ENCODE assay signal across 10 cellular contexts in genomic region chr6:34144581-34145160, GRCh38. TPM values are rescaled to one million over a fixed set of nuclear protein-coding genes. Genes with fewer than 3 reads are reported as not detected.
DNase-seq lines count a peak whose midpoint lies in the region; ATAC-seq, FAIRE-seq and TF ChIP-seq lines count a peak whose summit lies in the region.
"Had no signal": no experiment of that assay in that cellular context is flagged by ENCODE, and none has a peak within 500 bp of the region (broad histone marks: within the 10 kb centered on the region; RNA-seq: fewer than 3 reads in every experiment).

No MANE protein-coding gene starts in this region.

- peaks cover 20% of the 10 kb centered on the region for H3K27me3 ChIP-seq in bronchial epithelial cell (ENCODE audit: control insufficient read depth, insufficient read depth, low read length)

- peaks cover 96% of the 10 kb centered on the region for H3K27me3 Mint-ChIP-seq in stimulated activated naive CD8-positive, alpha-beta T cell treated with anti-CD3 and anti-CD28 coated beads, Interleukin-15, amount 100 ng/mL, for 72 hours
- H3K27me3 Mint-ChIP-seq in natural killer cell (ENCODE audit: low read depth in 2 of 2): peaks cover 42 to 44% of the 10 kb centered on the region in 2 donors

- intact Hi-C loops in natural killer cell (cut with micrococcal nuclease): no loop called here

- no peaks in the 10 kb centered on the region for H3K9me3 Mint-ChIP-seq in stimulated activated naive CD8-positive, alpha-beta T cell treated with anti-CD3 and anti-CD28 coated beads, Interleukin-15, amount 100 ng/mL, for 72 hours
- no peaks in the 10 kb centered on the region for H3K9me3 Mint-ChIP-seq in natural killer cell

- H3K36me3 Mint-ChIP-seq in natural killer cell: no peaks in the 10 kb centered on the region

- no peak overlapping the region for H3K27ac Mint-ChIP-seq in stimulated activated naive CD8-positive, alpha-beta T cell treated with anti-CD3 and anti-CD28 coated beads, Interleukin-15, amount 100 ng/mL, for 72 hours
- no peak overlapping the region for H3K27ac Mint-ChIP-seq in natural killer cell

- no peak for TF ChIP-seq CTCF in bronchial epithelial cell (IDR thresholded peaks at IDR 0.05; ENCODE audit: insufficient read depth, low read length, severe bottlenecking)
- no peak for TF ChIP-seq CTCF in natural killer cell (IDR thresholded peaks at IDR 0.05)

- H3K4me3 ChIP-seq in bronchial epithelial cell (ENCODE audit: low read depth, low read length): peak overlapping the region; percentile 13

- no peak for DNase-seq in stimulated activated naive CD8-positive, alpha-beta T cell treated with anti-CD3 and anti-CD28 coated beads, Interleukin-15, amount 100 ng/mL, for 72 hours
- DNase-seq in stimulated activated naive CD8-positive, alpha-beta T cell treated with anti-CD3 and anti-CD28 coated beads, Interleukin-15, Interleukin-2, amounts not matched to agents 100 U/mL and 50 U/mL, for 24 hours: no peak
- DNase-seq in bronchial epithelial cell (ENCODE audit: low read depth) (no peak), natural killer cell (no peak), ecto neural progenitor cell (ENCODE audit: low spot score) (no peak)
- DNase-seq: DND-41 had no signal

- ATAC-seq in stimulated activated naive CD8-positive, alpha-beta T cell treated with anti-CD3 and anti-CD28 coated beads, Interleukin-15, amount 100 ng/mL, for 72 hours: peak; percentile 4
- no peak for ATAC-seq in stimulated activated naive CD8-positive, alpha-beta T cell treated with anti-CD3 and anti-CD28 coated beads, Interleukin-15, Interleukin-2, amounts not matched to agents 100 U/mL and 50 U/mL, for 24 hours
- ATAC-seq in natural killer cell (no peak), HG02970 (IDR thresholded peaks at IDR 0.05; ENCODE audit: low FRiP score, unreplicated experiment) (no peak), GM21515 (IDR thresholded peaks at IDR 0.05; ENCODE audit: unreplicated experiment) (no peak), HG02884 (IDR thresholded peaks at IDR 0.05; ENCODE audit: unreplicated experiment) (no peak)

- peak overlapping the region; percentile 72 to 81 for H3K4me3 Mint-ChIP-seq in stimulated activated naive CD8-positive, alpha-beta T cell treated with anti-CD3 and anti-CD28 coated beads, Interleukin-15, amount 100 ng/mL, for 72 hours
- peak overlapping the region; percentile 17 for H3K4me3 Mint-ChIP-seq in natural killer cell

- no peaks in the 10 kb centered on the region for H3K36me3 ChIP-seq in bronchial epithelial cell (ENCODE audit: control insufficient read depth, insufficient read depth, low read length)

- no peak for FAIRE-seq in bronchial epithelial cell (lab: Jason Lieb, UNC)

- H3K4me1 Mint-ChIP-seq in stimulated activated naive CD8-positive, alpha-beta T cell treated with anti-CD3 and anti-CD28 coated beads, Interleukin-15, amount 100 ng/mL, for 72 hours: peaks cover 40% of the 10 kb centered on the region
- peaks cover 0 to 13% of the 10 kb centered on the region in 2 donors for H3K4me1 Mint-ChIP-seq in natural killer cell

RNA-seq across cellular contexts. Expression of gene GRM4, which starts 1.2 kb away (rescaled TPM):
- total RNA-seq in bronchial epithelial cell: under 0.01 TPM in 1 of 2 replicates, not detected in the other
- not detected for total RNA-seq in natural killer cell
- total RNA-seq: left colon had no signal
